ENCODE assay signal across 8 cellular contexts in the genomic region with DNA sequence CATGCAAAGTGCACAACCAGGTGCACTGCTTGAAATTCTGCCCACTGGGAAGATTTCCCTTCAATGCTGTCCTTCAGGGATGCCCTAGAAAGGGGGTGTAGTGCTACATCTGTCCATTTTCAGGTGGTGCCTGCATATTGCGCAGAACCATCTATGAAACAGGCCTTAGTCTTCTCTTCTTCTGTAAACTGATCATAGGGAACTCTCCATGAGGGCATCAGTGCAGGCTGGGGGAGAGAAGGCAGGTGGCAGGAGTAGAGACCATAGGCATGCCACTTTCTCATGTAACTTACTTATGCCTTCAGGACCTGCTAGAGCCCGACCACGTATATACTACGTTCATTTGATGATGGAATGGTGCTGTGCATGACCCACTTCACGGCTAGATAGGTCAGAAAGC.
"Had no signal": no experiment of that assay in that cellular context is flagged by ENCODE, and none has a peak within 500 bp of the region (broad histone marks: within the 10 kb centered on the region; RNA-seq: fewer than 3 reads in every experiment).

No MANE protein-coding gene starts in this region.

- H3K4me3 ChIP-seq: GM12878 had no signal

- FAIRE-seq: G401.6, GM12878, GM12891, GM12892, GM18507, GM19239 had no signal

- ATAC-seq: GM12878 had no signal

- DNase-seq: GDM1, GF-D8 had no signal
